ENCODE assay signal across 1 cellular context in the genomic region with DNA sequence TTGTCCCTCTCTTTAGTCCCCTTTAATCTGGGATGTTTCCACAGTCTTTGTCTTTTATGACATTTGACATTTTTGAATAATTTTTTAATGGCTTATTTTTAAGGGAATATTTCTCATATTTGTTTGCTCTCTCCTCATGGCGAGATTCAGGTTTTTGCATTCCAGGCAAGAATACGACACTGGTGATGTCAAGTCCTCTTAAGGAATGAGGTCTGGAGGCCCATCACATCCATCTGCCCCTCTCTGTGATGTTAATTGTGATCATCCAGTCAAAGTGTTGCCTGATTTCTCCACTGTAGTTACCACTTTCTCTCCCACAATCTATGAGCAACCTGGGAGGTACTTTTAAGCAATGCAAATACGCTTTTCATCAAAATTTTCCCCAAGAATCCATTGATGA.
TF ChIP-seq lines count a peak whose summit lies in the region.

No MANE protein-coding gene starts in this region.

TF ChIP-seq in H1, 55 proteins besides CTCF, POLR2A, EP300 and RAD21 (continued from another document):
- TF ChIP-seq, protein P1, sequence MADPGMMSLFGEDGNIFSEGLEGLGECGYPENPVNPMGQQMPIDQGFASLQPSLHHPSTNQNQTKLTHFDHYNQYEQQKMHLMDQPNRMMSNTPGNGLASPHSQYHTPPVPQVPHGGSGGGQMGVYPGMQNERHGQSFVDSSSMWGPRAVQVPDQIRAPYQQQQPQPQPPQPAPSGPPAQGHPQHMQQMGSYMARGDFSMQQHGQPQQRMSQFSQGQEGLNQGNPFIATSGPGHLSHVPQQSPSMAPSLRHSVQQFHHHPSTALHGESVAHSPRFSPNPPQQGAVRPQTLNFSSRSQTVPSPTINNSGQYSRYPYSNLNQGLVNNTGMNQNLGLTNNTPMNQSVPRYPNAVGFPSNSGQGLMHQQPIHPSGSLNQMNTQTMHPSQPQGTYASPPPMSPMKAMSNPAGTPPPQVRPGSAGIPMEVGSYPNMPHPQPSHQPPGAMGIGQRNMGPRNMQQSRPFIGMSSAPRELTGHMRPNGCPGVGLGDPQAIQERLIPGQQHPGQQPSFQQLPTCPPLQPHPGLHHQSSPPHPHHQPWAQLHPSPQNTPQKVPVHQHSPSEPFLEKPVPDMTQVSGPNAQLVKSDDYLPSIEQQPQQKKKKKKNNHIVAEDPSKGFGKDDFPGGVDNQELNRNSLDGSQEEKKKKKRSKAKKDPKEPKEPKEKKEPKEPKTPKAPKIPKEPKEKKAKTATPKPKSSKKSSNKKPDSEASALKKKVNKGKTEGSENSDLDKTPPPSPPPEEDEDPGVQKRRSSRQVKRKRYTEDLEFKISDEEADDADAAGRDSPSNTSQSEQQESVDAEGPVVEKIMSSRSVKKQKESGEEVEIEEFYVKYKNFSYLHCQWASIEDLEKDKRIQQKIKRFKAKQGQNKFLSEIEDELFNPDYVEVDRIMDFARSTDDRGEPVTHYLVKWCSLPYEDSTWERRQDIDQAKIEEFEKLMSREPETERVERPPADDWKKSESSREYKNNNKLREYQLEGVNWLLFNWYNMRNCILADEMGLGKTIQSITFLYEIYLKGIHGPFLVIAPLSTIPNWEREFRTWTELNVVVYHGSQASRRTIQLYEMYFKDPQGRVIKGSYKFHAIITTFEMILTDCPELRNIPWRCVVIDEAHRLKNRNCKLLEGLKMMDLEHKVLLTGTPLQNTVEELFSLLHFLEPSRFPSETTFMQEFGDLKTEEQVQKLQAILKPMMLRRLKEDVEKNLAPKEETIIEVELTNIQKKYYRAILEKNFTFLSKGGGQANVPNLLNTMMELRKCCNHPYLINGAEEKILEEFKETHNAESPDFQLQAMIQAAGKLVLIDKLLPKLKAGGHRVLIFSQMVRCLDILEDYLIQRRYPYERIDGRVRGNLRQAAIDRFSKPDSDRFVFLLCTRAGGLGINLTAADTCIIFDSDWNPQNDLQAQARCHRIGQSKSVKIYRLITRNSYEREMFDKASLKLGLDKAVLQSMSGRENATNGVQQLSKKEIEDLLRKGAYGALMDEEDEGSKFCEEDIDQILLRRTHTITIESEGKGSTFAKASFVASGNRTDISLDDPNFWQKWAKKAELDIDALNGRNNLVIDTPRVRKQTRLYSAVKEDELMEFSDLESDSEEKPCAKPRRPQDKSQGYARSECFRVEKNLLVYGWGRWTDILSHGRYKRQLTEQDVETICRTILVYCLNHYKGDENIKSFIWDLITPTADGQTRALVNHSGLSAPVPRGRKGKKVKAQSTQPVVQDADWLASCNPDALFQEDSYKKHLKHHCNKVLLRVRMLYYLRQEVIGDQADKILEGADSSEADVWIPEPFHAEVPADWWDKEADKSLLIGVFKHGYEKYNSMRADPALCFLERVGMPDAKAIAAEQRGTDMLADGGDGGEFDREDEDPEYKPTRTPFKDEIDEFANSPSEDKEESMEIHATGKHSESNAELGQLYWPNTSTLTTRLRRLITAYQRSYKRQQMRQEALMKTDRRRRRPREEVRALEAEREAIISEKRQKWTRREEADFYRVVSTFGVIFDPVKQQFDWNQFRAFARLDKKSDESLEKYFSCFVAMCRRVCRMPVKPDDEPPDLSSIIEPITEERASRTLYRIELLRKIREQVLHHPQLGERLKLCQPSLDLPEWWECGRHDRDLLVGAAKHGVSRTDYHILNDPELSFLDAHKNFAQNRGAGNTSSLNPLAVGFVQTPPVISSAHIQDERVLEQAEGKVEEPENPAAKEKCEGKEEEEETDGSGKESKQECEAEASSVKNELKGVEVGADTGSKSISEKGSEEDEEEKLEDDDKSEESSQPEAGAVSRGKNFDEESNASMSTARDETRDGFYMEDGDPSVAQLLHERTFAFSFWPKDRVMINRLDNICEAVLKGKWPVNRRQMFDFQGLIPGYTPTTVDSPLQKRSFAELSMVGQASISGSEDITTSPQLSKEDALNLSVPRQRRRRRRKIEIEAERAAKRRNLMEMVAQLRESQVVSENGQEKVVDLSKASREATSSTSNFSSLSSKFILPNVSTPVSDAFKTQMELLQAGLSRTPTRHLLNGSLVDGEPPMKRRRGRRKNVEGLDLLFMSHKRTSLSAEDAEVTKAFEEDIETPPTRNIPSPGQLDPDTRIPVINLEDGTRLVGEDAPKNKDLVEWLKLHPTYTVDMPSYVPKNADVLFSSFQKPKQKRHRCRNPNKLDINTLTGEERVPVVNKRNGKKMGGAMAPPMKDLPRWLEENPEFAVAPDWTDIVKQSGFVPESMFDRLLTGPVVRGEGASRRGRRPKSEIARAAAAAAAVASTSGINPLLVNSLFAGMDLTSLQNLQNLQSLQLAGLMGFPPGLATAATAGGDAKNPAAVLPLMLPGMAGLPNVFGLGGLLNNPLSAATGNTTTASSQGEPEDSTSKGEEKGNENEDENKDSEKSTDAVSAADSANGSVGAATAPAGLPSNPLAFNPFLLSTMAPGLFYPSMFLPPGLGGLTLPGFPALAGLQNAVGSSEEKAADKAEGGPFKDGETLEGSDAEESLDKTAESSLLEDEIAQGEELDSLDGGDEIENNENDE (IDR thresholded peaks at IDR 0.05; ENCODE audit: insufficient replicate concordance, low read length) = no peak
